1 cellular context compared by ENCODE assay signal in the genomic region with DNA sequence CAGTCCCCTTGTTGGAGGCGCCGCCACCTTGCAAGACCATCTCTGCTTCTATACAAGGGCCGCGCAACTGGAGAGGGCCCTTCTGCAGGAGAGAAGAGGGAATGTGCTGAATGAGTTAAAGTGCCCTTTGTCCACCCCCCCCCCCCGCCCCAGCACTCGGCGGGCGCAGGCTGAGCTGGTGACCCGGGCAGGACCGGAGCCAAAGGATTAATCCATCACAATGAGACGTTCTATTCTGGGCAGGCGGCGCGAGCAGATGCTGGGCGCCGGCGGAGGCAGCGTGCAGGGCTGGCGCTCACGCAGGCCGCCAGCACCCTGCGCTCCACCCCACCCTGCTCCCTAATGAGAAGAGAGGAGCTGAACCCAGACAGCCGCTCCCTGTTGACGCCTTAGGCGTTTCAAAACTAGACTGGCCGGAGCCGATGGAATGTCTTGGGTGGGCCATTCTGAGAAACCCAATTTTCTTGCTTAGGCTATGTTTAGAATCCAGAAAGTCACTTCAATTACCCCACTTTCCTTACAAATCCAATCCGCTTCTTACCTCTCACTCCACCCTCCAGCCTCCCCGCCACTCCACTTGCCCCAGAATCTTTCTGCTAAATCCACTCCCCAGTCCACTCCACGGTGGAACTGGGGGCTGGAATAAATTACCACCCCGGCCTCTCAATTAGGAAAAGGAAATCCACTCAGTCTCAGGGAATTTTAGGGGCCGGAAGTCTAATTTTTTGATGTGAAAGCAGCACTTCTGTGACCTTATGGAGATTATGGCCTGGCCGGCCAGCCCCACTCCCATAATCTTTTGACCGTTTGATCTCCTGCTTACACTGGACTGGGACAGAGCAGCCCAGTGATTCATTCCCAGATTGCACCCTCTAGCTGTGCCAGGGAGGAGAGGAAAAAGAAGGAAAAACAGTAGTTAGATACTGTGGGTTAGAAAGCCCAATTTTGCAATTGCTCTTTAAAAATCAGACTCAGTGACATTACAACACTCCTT.
TF ChIP-seq lines count a peak whose summit lies in the region.

No MANE protein-coding gene starts in this region.

TF ChIP-seq in WTC11, 78 proteins besides CTCF, POLR2A, EP300 and RAD21 (continued from another document):
- TF ChIP-seq, protein P1, sequence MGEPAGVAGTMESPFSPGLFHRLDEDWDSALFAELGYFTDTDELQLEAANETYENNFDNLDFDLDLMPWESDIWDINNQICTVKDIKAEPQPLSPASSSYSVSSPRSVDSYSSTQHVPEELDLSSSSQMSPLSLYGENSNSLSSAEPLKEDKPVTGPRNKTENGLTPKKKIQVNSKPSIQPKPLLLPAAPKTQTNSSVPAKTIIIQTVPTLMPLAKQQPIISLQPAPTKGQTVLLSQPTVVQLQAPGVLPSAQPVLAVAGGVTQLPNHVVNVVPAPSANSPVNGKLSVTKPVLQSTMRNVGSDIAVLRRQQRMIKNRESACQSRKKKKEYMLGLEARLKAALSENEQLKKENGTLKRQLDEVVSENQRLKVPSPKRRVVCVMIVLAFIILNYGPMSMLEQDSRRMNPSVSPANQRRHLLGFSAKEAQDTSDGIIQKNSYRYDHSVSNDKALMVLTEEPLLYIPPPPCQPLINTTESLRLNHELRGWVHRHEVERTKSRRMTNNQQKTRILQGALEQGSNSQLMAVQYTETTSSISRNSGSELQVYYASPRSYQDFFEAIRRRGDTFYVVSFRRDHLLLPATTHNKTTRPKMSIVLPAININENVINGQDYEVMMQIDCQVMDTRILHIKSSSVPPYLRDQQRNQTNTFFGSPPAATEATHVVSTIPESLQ (CRISPR knock-in tag; IDR thresholded peaks at IDR 0.05): no peak
- TF ChIP-seq FOXP1 (CRISPR knock-in tag; IDR thresholded peaks at IDR 0.05; ENCODE audit: borderline replicate concordance) (no peak), MYBL2 (CRISPR knock-in tag; IDR thresholded peaks at IDR 0.05) (no peak)
- TF ChIP-seq, protein P2, sequence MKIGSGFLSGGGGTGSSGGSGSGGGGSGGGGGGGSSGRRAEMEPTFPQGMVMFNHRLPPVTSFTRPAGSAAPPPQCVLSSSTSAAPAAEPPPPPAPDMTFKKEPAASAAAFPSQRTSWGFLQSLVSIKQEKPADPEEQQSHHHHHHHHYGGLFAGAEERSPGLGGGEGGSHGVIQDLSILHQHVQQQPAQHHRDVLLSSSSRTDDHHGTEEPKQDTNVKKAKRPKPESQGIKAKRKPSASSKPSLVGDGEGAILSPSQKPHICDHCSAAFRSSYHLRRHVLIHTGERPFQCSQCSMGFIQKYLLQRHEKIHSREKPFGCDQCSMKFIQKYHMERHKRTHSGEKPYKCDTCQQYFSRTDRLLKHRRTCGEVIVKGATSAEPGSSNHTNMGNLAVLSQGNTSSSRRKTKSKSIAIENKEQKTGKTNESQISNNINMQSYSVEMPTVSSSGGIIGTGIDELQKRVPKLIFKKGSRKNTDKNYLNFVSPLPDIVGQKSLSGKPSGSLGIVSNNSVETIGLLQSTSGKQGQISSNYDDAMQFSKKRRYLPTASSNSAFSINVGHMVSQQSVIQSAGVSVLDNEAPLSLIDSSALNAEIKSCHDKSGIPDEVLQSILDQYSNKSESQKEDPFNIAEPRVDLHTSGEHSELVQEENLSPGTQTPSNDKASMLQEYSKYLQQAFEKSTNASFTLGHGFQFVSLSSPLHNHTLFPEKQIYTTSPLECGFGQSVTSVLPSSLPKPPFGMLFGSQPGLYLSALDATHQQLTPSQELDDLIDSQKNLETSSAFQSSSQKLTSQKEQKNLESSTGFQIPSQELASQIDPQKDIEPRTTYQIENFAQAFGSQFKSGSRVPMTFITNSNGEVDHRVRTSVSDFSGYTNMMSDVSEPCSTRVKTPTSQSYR (CRISPR knock-in tag; IDR thresholded peaks at IDR 0.05): no peak
- TF ChIP-seq, protein P3, sequence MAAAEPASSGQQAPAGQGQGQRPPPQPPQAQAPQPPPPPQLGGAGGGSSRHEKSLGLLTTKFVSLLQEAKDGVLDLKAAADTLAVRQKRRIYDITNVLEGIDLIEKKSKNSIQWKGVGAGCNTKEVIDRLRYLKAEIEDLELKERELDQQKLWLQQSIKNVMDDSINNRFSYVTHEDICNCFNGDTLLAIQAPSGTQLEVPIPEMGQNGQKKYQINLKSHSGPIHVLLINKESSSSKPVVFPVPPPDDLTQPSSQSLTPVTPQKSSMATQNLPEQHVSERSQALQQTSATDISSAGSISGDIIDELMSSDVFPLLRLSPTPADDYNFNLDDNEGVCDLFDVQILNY (CRISPR knock-in tag; IDR thresholded peaks at IDR 0.05): 0 out of 2 replicates have a peak, but pooled peaks have one; percentile 27
